In the genomic region with DNA sequence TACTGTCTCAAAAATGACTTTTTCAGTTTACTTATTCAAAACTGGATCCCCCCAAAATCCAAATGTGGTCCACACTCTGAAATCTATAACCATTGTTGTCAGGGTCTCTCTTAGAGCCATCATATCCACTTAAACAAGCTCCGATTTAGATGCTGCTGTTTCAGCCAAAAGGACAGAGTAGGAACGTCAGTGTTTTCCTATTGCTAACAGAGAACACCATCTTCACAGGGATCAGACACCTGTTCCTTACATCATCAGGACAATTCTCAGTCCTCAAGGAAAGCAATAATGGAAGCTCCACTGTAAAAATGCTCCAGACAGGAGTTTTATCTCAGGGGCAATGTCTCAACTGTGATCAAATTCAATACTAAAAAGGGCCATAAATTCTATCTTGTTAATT, we compare ENCODE assay signal across 25 cellular contexts.
"Had no signal": no experiment of that assay in that cellular context is flagged by ENCODE, and none has a peak within 500 bp of the region (broad histone marks: within the 10 kb centered on the region; RNA-seq: fewer than 3 reads in every experiment).

No MANE protein-coding gene starts in this region.

- DNase-seq: activated CD4-positive, alpha-beta memory T cell treated with anti-CD3 and anti-CD28 coated beads for 36 hours; activated CD4-positive, alpha-beta T cell treated with anti-CD3 and anti-CD28 coated beads for 36 hours; activated CD4-positive, alpha-beta T cell treated with anti-CD3 and anti-CD28 coated beads, Interleukin-2, amount 10 ng/mL, durations not matched to agents 24 days and 14 days; activated CD4-positive, CD25-positive, alpha-beta regulatory T cell; activated CD4-positive, CD25-positive, alpha-beta regulatory T cell treated with anti-CD3 and anti-CD28 coated beads, Interleukin-2, amount 50 U/mL, for 72 hours; activated CD8-positive, alpha-beta memory T cell treated with anti-CD3 and anti-CD28 coated beads, Interleukin-2, amount 50 U/mL, for 48 hours; activated CD8-positive, alpha-beta T cell treated with anti-CD3 and anti-CD28 coated beads, Interleukin-2, amount 10 ng/mL, durations not matched to agents 7 days and 5 days; activated gamma-delta T cell treated with Interleukin-2 at 50 U/mL for 16 hours; activated naive CD4-positive, alpha-beta T cell treated with anti-CD3 and anti-CD28 coated beads, Interleukin-2, amount 50 U/mL, for 16 hours; activated naive CD4-positive, alpha-beta T cell treated with Interleukin-2 at 50 U/mL for 16 hours; activated T-cell treated with anti-CD3 and anti-CD28 coated beads for 4 hours; activated T-cell treated with anti-CD3 and anti-CD28 coated beads, Interleukin-2, amount 50 U/mL, for 24 hours; activated T-cell treated with anti-CD3 and anti-CD28 coated beads, Interleukin-2, amount 50 U/mL, for 72 hours; amniotic stem cell; anterior cingulate cortex; brain microvascular endothelial cell; colonic mucosa; effector CD8-positive, alpha-beta T cell; esophagus squamous epithelium; foreskin melanocyte; heart right ventricle; T-helper 2 cell had no signal

- H3K9me3 ChIP-seq: colonic mucosa, esophagus squamous epithelium, gastroesophageal sphincter, heart right ventricle had no signal

- H2AFZ ChIP-seq: hepatocyte had no signal

- H3K79me2 ChIP-seq: hepatocyte had no signal

- H3K4me1 ChIP-seq: colonic mucosa, esophagus squamous epithelium had no signal

- H3K4me2 ChIP-seq: hepatocyte had no signal

- H3K4me3 ChIP-seq: colonic mucosa, esophagus squamous epithelium, gastroesophageal sphincter, heart right ventricle, hepatocyte had no signal

- H3K27ac ChIP-seq: brain microvascular endothelial cell, colonic mucosa, epithelial cell of prostate, esophagus squamous epithelium, gastroesophageal sphincter, heart right ventricle, hepatocyte had no signal

- H3K36me3 ChIP-seq: brain microvascular endothelial cell, colonic mucosa had no signal

- ATAC-seq: activated CD4-positive, alpha-beta T cell treated with anti-CD3 and anti-CD28 coated beads for 36 hours; activated CD8-positive, alpha-beta T cell treated with anti-CD3 and anti-CD28 coated beads, Interleukin-2, amount 10 ng/mL, durations not matched to agents 7 days and 5 days; activated T-cell treated with anti-CD3 and anti-CD28 coated beads, Interleukin-2, amount 50 U/mL, for 72 hours; gastroesophageal sphincter had no signal

- H3K27me3 ChIP-seq: brain microvascular endothelial cell, colonic mucosa, esophagus squamous epithelium, gastroesophageal sphincter, heart right ventricle, hepatocyte had no signal
